In genomic region chr2:180604077-180604476, GRCh38 we compare ENCODE assay signal across 8 cellular contexts.
DNase-seq lines count a peak whose midpoint lies in the region; ATAC-seq, FAIRE-seq and TF ChIP-seq lines count a peak whose summit lies in the region.

No MANE protein-coding gene starts in this region.

- WGBS in thyroid gland, 2 donors, result 56 to 57% methylated on average over 4 of the region's 4 CpGs

- no peaks in the 10 kb centered on the region for H3K9me3 Mint-ChIP-seq in immature natural killer cell

- H3K4me1 Mint-ChIP-seq in immature natural killer cell, result no peaks in the 10 kb centered on the region

- H3K36me3 ChIP-seq in thyroid gland, result no peaks in the 10 kb centered on the region

- H3K9me3 ChIP-seq in thyroid gland, result no peaks in the 10 kb centered on the region

- peak; percentile 76 for ATAC-seq in GM21786 (IDR thresholded peaks at IDR 0.05; ENCODE audit: unreplicated experiment)
- ATAC-seq in GM21737 (IDR thresholded peaks at IDR 0.05; ENCODE audit: unreplicated experiment), result no peak

- FAIRE-seq in D721Med (lab: Jason Lieb, UNC), result no peak

- TF ChIP-seq CTCF in D721Med (IDR thresholded peaks at IDR 0.05; ENCODE audit: insufficient read depth, missing control alignments) (peak; percentile 21), fibroblast of villous mesenchyme (IDR thresholded peaks at IDR 0.05; ENCODE audit: insufficient read depth, low read depth, low read length) (peak; percentile 48), thyroid gland (IDR thresholded peaks at IDR 0.05) (no peak)

- H3K4me3 ChIP-seq in fibroblast of villous mesenchyme (ENCODE audit: low read depth, low read length) (no peak overlapping the region), thyroid gland (replicated peaks in 1 of 3) (no peak overlapping the region)

- no peaks in the 10 kb centered on the region for H3K27me3 ChIP-seq in thyroid gland

- no peak overlapping the region for H3K27ac Mint-ChIP-seq in immature natural killer cell

- DNase-seq in D721Med (ENCODE audit: insufficient read length, low spot score) (no peak), NCI-H748 treated with DMSO at 0.1 percent for 48 hours (lab: John Stamatoyannopoulos, UW) (peak; percentile 33), fibroblast of villous mesenchyme (ENCODE audit: low read depth) (peak; percentile 28), DMS79 (lab: John Stamatoyannopoulos, UW) (no peak), thyroid gland (no peak), immature natural killer cell (no peak)

- intact Hi-C loops in thyroid gland (cut with DNase I), result no loop called here

- H3K27me3 Mint-ChIP-seq in immature natural killer cell (ENCODE audit: low read depth in 3 of 3), result no peaks in the 10 kb centered on the region

- no peaks in the 10 kb centered on the region for H3K36me3 Mint-ChIP-seq in immature natural killer cell

- H3K4me1 ChIP-seq in thyroid gland, result no peaks in the 10 kb centered on the region

- no peak overlapping the region for H3K27ac ChIP-seq in thyroid gland

- no peak for TF ChIP-seq POLR2A in thyroid gland (IDR thresholded peaks at IDR 0.05)

- no peak overlapping the region for H3K4me3 Mint-ChIP-seq in immature natural killer cell

Comparison
In these comparisons a context has a peak if more than half of its experiments do, and no peak if none do; other contexts are left out.
1. DNase-seq: peak in NCI-H748 treated with DMSO at 0.1 percent for 48 hours (single experiment) and fibroblast of villous mesenchyme (single experiment); none in D721Med (single experiment), DMS79 (single experiment), thyroid gland (0 of 2) and immature natural killer cell (0 of 3).
2. CTCF ChIP-seq: peak in D721Med (single experiment) and fibroblast of villous mesenchyme (single experiment); none in thyroid gland (0 of 6).